ENCODE assay signal across 1 cellular context in the genomic region with DNA sequence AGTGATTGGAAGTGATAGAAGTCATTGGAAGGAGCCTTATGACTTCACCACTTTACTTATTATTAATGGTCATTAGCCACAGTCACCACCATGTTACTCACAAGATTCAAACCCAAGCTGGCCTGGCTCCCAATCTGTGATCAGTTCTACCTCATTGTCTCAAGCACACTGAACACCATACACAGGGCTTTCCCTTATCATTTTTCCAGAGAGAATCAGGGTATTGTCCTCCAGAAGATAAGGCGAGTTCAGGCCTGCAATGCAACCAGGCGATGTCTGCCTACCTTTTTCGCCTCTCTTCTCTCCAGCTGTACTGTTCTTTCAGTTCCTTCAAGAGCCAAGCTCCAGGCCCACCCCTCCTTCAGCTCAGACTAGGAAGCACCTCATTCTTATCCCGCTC.
A peak's percentile ranks its signal among the peaks of the same experiment; 100 is the strongest.
TF ChIP-seq lines count a peak whose summit lies in the region.

No MANE protein-coding gene starts in this region.

TF ChIP-seq in K562, 482 proteins besides CTCF, POLR2A, EP300 and RAD21:
- TF ChIP-seq ZBTB9 (CRISPR knock-in tag; IDR thresholded peaks at IDR 0.05) (no peak), ARID1B (IDR thresholded peaks at IDR 0.05) (0 out of 2 replicates have a peak, but pooled peaks have one; percentile 12), SOX6 (IDR thresholded peaks at IDR 0.05) (peak; percentile 78), CBFA2T3 (IDR thresholded peaks at IDR 0.05) (peak; percentile 53)
